13 cellular contexts compared by ENCODE assay signal in genomic region chr5:157180374-157181264, GRCh38. TPM values are rescaled to one million over a fixed set of nuclear protein-coding genes. Genes with fewer than 3 reads are reported as not detected.
DNase-seq lines count a peak whose midpoint lies in the region; ATAC-seq and FAIRE-seq lines count a peak whose summit lies in the region.
"Had no signal": no experiment of that assay in that cellular context is flagged by ENCODE, and none has a peak within 500 bp of the region (broad histone marks: within the 10 kb centered on the region; RNA-seq: fewer than 3 reads in every experiment).

Gene ITK (plus strand): TSS chr5:157180840. CDS start chr5:157180978, 138 bp downstream.

- H3K4me1 Mint-ChIP-seq in CD4-positive, CD25-positive, alpha-beta regulatory T cell: peaks cover 12 to 56% (median 29%) of the 10 kb centered on the region in 4 donors
- H3K4me1 Mint-ChIP-seq in naive thymus-derived CD8-positive, alpha-beta T cell: peaks cover 28 to 56% (median 52%) of the 10 kb centered on the region in 4 donors
- no peaks in the 10 kb centered on the region for H3K4me1 Mint-ChIP-seq in stimulated activated memory B cell treated with anti-CD40 and anti-IgM and Interleukin-4, amounts not matched to agents 10 μg/mL and 1 μg/mL and 100 μg/mL, for 72 hours
- H3K4me1 Mint-ChIP-seq: neural crest cell had no signal

- DNase-seq in CD4-positive, CD25-positive, alpha-beta regulatory T cell: peak; percentile 38 to 93 (median 85)
- DNase-seq in Jurkat, Clone E6-1 (ENCODE audit: low read depth, low spot score): peak; percentile 94
- DNase-seq in activated T-cell treated with anti-CD3 and anti-CD28 coated beads, Interleukin-2, amount 50 U/mL, for 48 hours: peak; percentile 60 to 61
- DNase-seq in naive thymus-derived CD8-positive, alpha-beta T cell: peak in 8 of 10 donors; percentile 38 to 83 (median 70)
- DNase-seq in frontal cortex (ENCODE audit: low spot score in 2 of 2) (no peak), hepatic stellate cell (ENCODE audit: low spot score) (no peak)
- DNase-seq: glutamatergic neuron, NCI-H1694 treated with DMSO at 0.1 percent for 48 hours, NCI-H774, SJCRH30 had no signal

- no peaks in the 10 kb centered on the region for H3K27me3 Mint-ChIP-seq in CD4-positive, CD25-positive, alpha-beta regulatory T cell
- H3K27me3 Mint-ChIP-seq in naive thymus-derived CD8-positive, alpha-beta T cell: no peaks in the 10 kb centered on the region
- H3K27me3 Mint-ChIP-seq in stimulated activated memory B cell treated with anti-CD40 and anti-IgM and Interleukin-4, amounts not matched to agents 10 μg/mL and 1 μg/mL and 100 μg/mL, for 72 hours: no peaks in the 10 kb centered on the region

- POLR2A ChIA-PET in naive thymus-derived CD8-positive, alpha-beta T cell (lab: Charles Lee): interaction anchor here (0.6 to 36.8 kb wide), 14 partner anchors 8 to 126 kb away, joined by 3 to 990 read pairs (median 7); partner anchors contain the start of genes GARIN3 and MED7

- no peaks in the 10 kb centered on the region for H3K27me3 ChIP-seq in CD4-positive, CD25-positive, alpha-beta regulatory T cell (ENCODE audit: control insufficient read depth, insufficient read depth, low read length)
- H3K27me3 ChIP-seq: SJCRH30 had no signal

- peak within 1 kb of the TSS; percentile 95 to 100 (median 99) for H3K4me3 Mint-ChIP-seq in CD4-positive, CD25-positive, alpha-beta regulatory T cell
- H3K4me3 Mint-ChIP-seq in naive thymus-derived CD8-positive, alpha-beta T cell: peak within 1 kb of the TSS; percentile 80 to 100 (median 98)
- no peak within 1 kb of the TSS for H3K4me3 Mint-ChIP-seq in stimulated activated memory B cell treated with anti-CD40 and anti-IgM and Interleukin-4, amounts not matched to agents 10 μg/mL and 1 μg/mL and 100 μg/mL, for 72 hours
- H3K4me3 Mint-ChIP-seq: neural crest cell had no signal

- peaks cover 30% of the 10 kb centered on the region for H3K36me3 ChIP-seq in CD4-positive, CD25-positive, alpha-beta regulatory T cell (ENCODE audit: control insufficient read depth, insufficient read depth, low read length)
- H3K36me3 ChIP-seq: SJCRH30 had no signal

- H3K27ac ChIP-seq in CD4-positive, CD25-positive, alpha-beta regulatory T cell (ENCODE audit: insufficient read depth, low read length, poor library complexity, severe bottlenecking): peak within 1 kb of the TSS; percentile 90
- H3K27ac ChIP-seq: SJCRH30 had no signal

- H3K9me3 ChIP-seq in CD4-positive, CD25-positive, alpha-beta regulatory T cell (ENCODE audit: control insufficient read depth in 2 of 2, low read length in 2 of 2): no peaks in the 10 kb centered on the region
- H3K9me3 ChIP-seq: SJCRH30 had no signal

- H3K4me1 ChIP-seq in CD4-positive, CD25-positive, alpha-beta regulatory T cell (ENCODE audit: control insufficient read depth, insufficient read depth, low read length, poor library complexity, severe bottlenecking): peaks cover 42% of the 10 kb centered on the region
- H3K4me1 ChIP-seq: SJCRH30 had no signal

- no peak for FAIRE-seq in frontal cortex (lab: Jason Lieb, UNC)

- ATAC-seq in CD4-positive, CD25-positive, alpha-beta regulatory T cell (ENCODE audit: low read depth in 2 of 2): peak; percentile 92
- ATAC-seq in naive thymus-derived CD8-positive, alpha-beta T cell: peak; percentile 81 to 90
- no peak for ATAC-seq in stimulated activated memory B cell treated with anti-CD40 and anti-IgM and Interleukin-4, amounts not matched to agents 10 μg/mL and 1 μg/mL and 100 μg/mL, for 72 hours
- no peak for ATAC-seq in HG02852 (IDR thresholded peaks at IDR 0.05; ENCODE audit: unreplicated experiment)

- H3K27ac Mint-ChIP-seq in CD4-positive, CD25-positive, alpha-beta regulatory T cell: peak within 1 kb of the TSS; percentile 96 to 99 (median 97)
- peak within 1 kb of the TSS; percentile 92 to 100 (median 96) for H3K27ac Mint-ChIP-seq in naive thymus-derived CD8-positive, alpha-beta T cell
- no peak within 1 kb of the TSS for H3K27ac Mint-ChIP-seq in stimulated activated memory B cell treated with anti-CD40 and anti-IgM and Interleukin-4, amounts not matched to agents 10 μg/mL and 1 μg/mL and 100 μg/mL, for 72 hours

- peak within 1 kb of the TSS; percentile 100 for H3K4me3 ChIP-seq in CD4-positive, CD25-positive, alpha-beta regulatory T cell (ENCODE audit: low read depth, low read length)
- H3K4me3 ChIP-seq in Jurkat, Clone E6-1 (ENCODE audit: low read length): peak within 1 kb of the TSS; percentile 62
- H3K4me3 ChIP-seq: SJCRH30 had no signal

- peaks cover 42% of the 10 kb centered on the region for H3K36me3 Mint-ChIP-seq in CD4-positive, CD25-positive, alpha-beta regulatory T cell
- peaks cover 36 to 42% (median 40%) of the 10 kb centered on the region in 3 donors for H3K36me3 Mint-ChIP-seq in naive thymus-derived CD8-positive, alpha-beta T cell
- H3K36me3 Mint-ChIP-seq in stimulated activated memory B cell treated with anti-CD40 and anti-IgM and Interleukin-4, amounts not matched to agents 10 μg/mL and 1 μg/mL and 100 μg/mL, for 72 hours: no peaks in the 10 kb centered on the region

- H3K9me3 Mint-ChIP-seq in CD4-positive, CD25-positive, alpha-beta regulatory T cell: peaks cover 0 to 2% (median 0%) of the 10 kb centered on the region in 7 donors
- no peaks in the 10 kb centered on the region for H3K9me3 Mint-ChIP-seq in naive thymus-derived CD8-positive, alpha-beta T cell
- no peaks in the 10 kb centered on the region for H3K9me3 Mint-ChIP-seq in stimulated activated memory B cell treated with anti-CD40 and anti-IgM and Interleukin-4, amounts not matched to agents 10 μg/mL and 1 μg/mL and 100 μg/mL, for 72 hours

RNA-seq across cellular contexts. Expression of gene ITK, which starts in this region (rescaled TPM):
- 550 TPM for total RNA-seq in CD4-positive, CD25-positive, alpha-beta regulatory T cell
- polyA plus RNA-seq in CD4-positive, CD25-positive, alpha-beta regulatory T cell: 100 to 1,000 TPM; 146 to 222 (median 169) TPM
- 37.3 TPM for polyA plus RNA-seq in Jurkat, Clone E6-1 (2012; ENCODE audit: insufficient read depth, insufficient read length)
- total RNA-seq in naive thymus-derived CD8-positive, alpha-beta T cell: 100 to 1,000 TPM; 477 to 490 TPM
- 100 to 1,000 TPM; 109 to 231 (median 148) TPM for polyA plus RNA-seq in naive thymus-derived CD8-positive, alpha-beta T cell
- not detected for total RNA-seq in frontal cortex
- total RNA-seq: neural crest cell, SJCRH30 had no signal

Comparison
In these comparisons a context has a peak if more than half of its experiments do, and no peak if none do; other contexts are left out.
1. RNA of gene ITK (total RNA-seq): 550 TPM in CD4-positive, CD25-positive, alpha-beta regulatory T cell (single experiment) and 477 to 490 TPM in naive thymus-derived CD8-positive, alpha-beta T cell; not detected in frontal cortex (single experiment); every median in the first group is over 100 times any median in the second.
2. ATAC-seq: peak in CD4-positive, CD25-positive, alpha-beta regulatory T cell (2 of 2) and naive thymus-derived CD8-positive, alpha-beta T cell (2 of 2); none in stimulated activated memory B cell treated with anti-CD40 and anti-IgM and Interleukin-4, amounts not matched to agents 10 μg/mL and 1 μg/mL and 100 μg/mL, for 72 hours (single experiment) and HG02852 (single experiment).
3. DNase-seq: peak in CD4-positive, CD25-positive, alpha-beta regulatory T cell (3 of 3), Jurkat, Clone E6-1 (single experiment), activated T-cell treated with anti-CD3 and anti-CD28 coated beads, Interleukin-2, amount 50 U/mL, for 48 hours (2 of 2) and naive thymus-derived CD8-positive, alpha-beta T cell (8 of 10); none in frontal cortex (0 of 2) and hepatic stellate cell (single experiment).